Comparison of ENCODE assay signal across 15 cellular contexts in genomic region chr12:19846561-19846960, GRCh38.
DNase-seq lines count a peak whose midpoint lies in the region; ATAC-seq and TF ChIP-seq lines count a peak whose summit lies in the region.
"Had no signal": no experiment of that assay in that cellular context is flagged by ENCODE, and none has a peak within 500 bp of the region (broad histone marks: within the 10 kb centered on the region; RNA-seq: fewer than 3 reads in every experiment).

No MANE protein-coding gene starts in this region.

- H3K4me1 ChIP-seq in prostate gland (replicated peaks), result no peaks in the 10 kb centered on the region

- WGBS in prostate gland, result 83% methylated on average over 3 of the region's 3 CpGs

- peak; percentile 48 for DNase-seq in GM03348 (ENCODE audit: low spot score)
- peak; percentile 73 for DNase-seq in NOMO-1 treated with DMSO at 0.1 percent for 48 hours (lab: John Stamatoyannopoulos, UW; ENCODE audit: unreplicated experiment)
- no peak for DNase-seq in coronary artery (ENCODE audit: low spot score)
- DNase-seq in non-pigmented ciliary epithelial cell (ENCODE audit: low read depth), result peak; percentile 58
- DNase-seq in prostate gland (ENCODE audit: low spot score), result no peak
- DNase-seq in HuH-7.5 (ENCODE audit: low spot score), result no peak
- DNase-seq in NCI-H446 (lab: John Stamatoyannopoulos, UW), result no peak
- DNase-seq: activated CD8-positive, alpha-beta memory T cell treated with anti-CD3 and anti-CD28 coated beads, Interleukin-2, amount 10 ng/mL, durations not matched to agents 7 days and 5 days; HFFc6; left colon; NCI-H69; pancreas; T-helper 9 cell; thyroid gland had no signal

- intact Hi-C loops in prostate gland (cut with DNase I), result no loop called here

- H3K36me3 ChIP-seq in prostate gland, result no peaks in the 10 kb centered on the region
- H3K36me3 ChIP-seq: pancreas, thyroid gland had no signal

- H3K4me3 ChIP-seq in coronary artery (no peak overlapping the region), prostate gland (no peak overlapping the region)
- H3K4me3 ChIP-seq: pancreas, thyroid gland had no signal

- H3K9me3 ChIP-seq in prostate gland, result no peaks in the 10 kb centered on the region
- H3K9me3 ChIP-seq: pancreas, thyroid gland had no signal

- no peak for TF ChIP-seq POLR2A in prostate gland (IDR thresholded peaks at IDR 0.05)

- TF ChIP-seq CTCF in coronary artery (IDR thresholded peaks at IDR 0.05), result no peak
- TF ChIP-seq CTCF in prostate gland (IDR thresholded peaks at IDR 0.05), result no peak

- no peaks in the 10 kb centered on the region for H3K27me3 ChIP-seq in prostate gland (replicated peaks; ENCODE audit: insufficient read depth)
- H3K27me3 ChIP-seq: pancreas, thyroid gland had no signal

- H3K27ac ChIP-seq in coronary artery (peak overlapping the region; percentile 86 to 88), prostate gland (no peak overlapping the region)

- ATAC-seq in HG03571 (IDR thresholded peaks at IDR 0.05; ENCODE audit: unreplicated experiment), result no peak
- ATAC-seq: activated CD8-positive, alpha-beta memory T cell treated with anti-CD3 and anti-CD28 coated beads, Interleukin-2, amount 10 ng/mL, durations not matched to agents 7 days and 5 days; left colon had no signal

Comparison
In these comparisons a context has a peak if more than half of its experiments do, and no peak if none do; other contexts are left out.
1. DNase-seq: peak in GM03348 (single experiment), NOMO-1 treated with DMSO at 0.1 percent for 48 hours (single experiment) and non-pigmented ciliary epithelial cell (single experiment); none in coronary artery (single experiment), prostate gland (single experiment), HuH-7.5 (single experiment) and NCI-H446 (0 of 2).
2. H3K27ac ChIP-seq: peak in coronary artery (2 of 2); none in prostate gland (0 of 2).